ENCODE assay signal across 34 cellular contexts in genomic region chr15:82138306-82138705, GRCh38.
"Had no signal": no experiment of that assay in that cellular context is flagged by ENCODE, and none has a peak within 500 bp of the region (broad histone marks: within the 10 kb centered on the region; RNA-seq: fewer than 3 reads in every experiment).

No MANE protein-coding gene starts in this region.

- H3K27ac ChIP-seq: Peyer's patch, SJSA1 had no signal

- H3K27me3 ChIP-seq: Peyer's patch, SJSA1 had no signal

- H3K4me2 ChIP-seq: SK-N-SH had no signal

- H3K27me3 Mint-ChIP-seq: activated B cell treated with CpG ODN at 0.5 μM for 24 hours; activated CD4-positive, alpha-beta memory T cell treated with anti-CD3 and anti-CD28 coated beads for 36 hours; activated naive CD4-positive, alpha-beta T cell treated with anti-CD3 and anti-CD28 coated beads, Interleukin-2, amount 10 ng/mL, durations not matched to agents 7 days and 5 days; activated naive CD8-positive, alpha-beta T cell; activated naive CD8-positive, alpha-beta T cell treated with anti-CD3 and anti-CD28 coated beads, Interleukin-2, amount 50 U/mL, for 24 hours; brain had no signal

- H3K4me3 Mint-ChIP-seq: activated B cell treated with CpG ODN at 0.5 μM for 24 hours; activated CD4-positive, alpha-beta memory T cell treated with anti-CD3 and anti-CD28 coated beads for 36 hours; activated naive CD4-positive, alpha-beta T cell treated with anti-CD3 and anti-CD28 coated beads, Interleukin-2, amount 10 ng/mL, durations not matched to agents 7 days and 5 days; activated naive CD8-positive, alpha-beta T cell; activated naive CD8-positive, alpha-beta T cell treated with anti-CD3 and anti-CD28 coated beads, Interleukin-2, amount 50 U/mL, for 24 hours; activated T-cell treated with anti-CD3 and anti-CD28 coated beads, Interleukin-2, amount 50 U/mL, for 4 hours; activated T-helper 1 cell treated with anti-CD3 and anti-CD28 coated beads, Interleukin-12 subunit alpha, Interleukin-12 subunit beta, Interleukin-2, Interleukin-4 antibody, amounts not matched to agents 30 ng/mL and 10 ng/mL and 1 ng/mL, durations not matched to agents 14 hours and 24 hours and 36 hours; brain; T-helper 1 cell treated with Interleukin-12 subunit alpha and Interleukin-12 subunit beta and Interleukin-4 antibody, amounts not matched to agents 30 μg/mL and 1 μg/mL, for 36 hours; T-helper 2 cell treated with Interferon-gamma antibody and Interleukin-4, amounts not matched to agents 5 μg/mL and 100 μg/mL, for 36 hours had no signal

- ATAC-seq: activated naive CD8-positive, alpha-beta T cell treated with anti-CD3 and anti-CD28 coated beads, Interleukin-2, amount 50 U/mL, for 24 hours; activated T-cell treated with anti-CD3 and anti-CD28 coated beads, Interleukin-2, amount 50 U/mL, for 4 hours; PC-3 had no signal

- DNase-seq: activated B cell treated with CpG ODN at 0.5 μM for 24 hours; activated CD4-positive, alpha-beta memory T cell treated with anti-CD3 and anti-CD28 coated beads for 36 hours; activated CD4-positive, alpha-beta T cell treated with anti-CD3 and anti-CD28 coated beads for 4 hours; activated CD4-positive, alpha-beta T cell treated with anti-CD3 and anti-CD28 coated beads, Interleukin-2, amount 50 U/mL, for 1 hour; activated CD4-positive, CD25-positive, alpha-beta regulatory T cell treated with anti-CD3 and anti-CD28 coated beads, Interleukin-2, amount 50 U/mL, for 72 hours; activated CD8-positive, alpha-beta memory T cell treated with anti-CD3 and anti-CD28 coated beads, Interleukin-2, amount 50 U/mL, for 4 hours; activated naive CD4-positive, alpha-beta T cell treated with anti-CD3 and anti-CD28 coated beads, Interleukin-2, amount 10 ng/mL, durations not matched to agents 7 days and 5 days; activated naive CD8-positive, alpha-beta T cell treated with anti-CD3 and anti-CD28 coated beads, Interleukin-2, amount 50 U/mL, for 24 hours; activated T-cell treated with anti-CD3 and anti-CD28 coated beads for 4 hours; activated T-cell treated with anti-CD3 and anti-CD28 coated beads, Interleukin-2, amount 50 U/mL, for 4 hours; anterior cingulate cortex; caudate nucleus; cerebellar nuclear complex; NCI-H1105; NCI-H1436; NCI-H1694; NCI-H1930; NCI-H2081 treated with DMSO at 0.1 percent for 48 hours; NCI-H226; NCI-H446 treated with DMSO at 0.1 percent for 48 hours; NCI-H524; NCI-H748 treated with DMSO at 0.1 percent for 48 hours; NK-92 treated with Interleukin-12 subunit alpha and Interleukin-12 subunit beta, amount 100 ng/mL, for 24 hours; PC-3; Peyer's patch; RPMI8226; SHP77 treated with DMSO at 0.1 percent for 48 hours; SK-N-SH had no signal

- H3K4me1 ChIP-seq: Peyer's patch had no signal

- H3K9me3 Mint-ChIP-seq: activated B cell treated with CpG ODN at 0.5 μM for 24 hours; activated CD4-positive, alpha-beta memory T cell treated with anti-CD3 and anti-CD28 coated beads for 36 hours; activated naive CD4-positive, alpha-beta T cell treated with anti-CD3 and anti-CD28 coated beads, Interleukin-2, amount 10 ng/mL, durations not matched to agents 7 days and 5 days; activated naive CD8-positive, alpha-beta T cell treated with anti-CD3 and anti-CD28 coated beads, Interleukin-2, amount 50 U/mL, for 24 hours; activated T-cell treated with anti-CD3 and anti-CD28 coated beads, Interleukin-2, amount 50 U/mL, for 4 hours; activated T-helper 1 cell treated with anti-CD3 and anti-CD28 coated beads, Interleukin-12 subunit alpha, Interleukin-12 subunit beta, Interleukin-2, Interleukin-4 antibody, amounts not matched to agents 30 ng/mL and 10 ng/mL and 1 ng/mL, durations not matched to agents 14 hours and 24 hours and 36 hours; brain; T-helper 1 cell treated with Interleukin-12 subunit alpha and Interleukin-12 subunit beta and Interleukin-4 antibody, amounts not matched to agents 30 μg/mL and 1 μg/mL, for 36 hours; T-helper 2 cell treated with Interferon-gamma antibody and Interleukin-4, amounts not matched to agents 5 μg/mL and 100 μg/mL, for 36 hours had no signal

- H3K9me3 ChIP-seq: Peyer's patch, SJSA1, SK-N-SH had no signal

- H3K4me1 Mint-ChIP-seq: activated naive CD4-positive, alpha-beta T cell treated with anti-CD3 and anti-CD28 coated beads, Interleukin-2, amount 10 ng/mL, durations not matched to agents 7 days and 5 days had no signal

- H3K4me3 ChIP-seq: Peyer's patch, SJSA1 had no signal

- H3K27ac Mint-ChIP-seq: activated B cell treated with CpG ODN at 0.5 μM for 24 hours; activated CD4-positive, alpha-beta memory T cell treated with anti-CD3 and anti-CD28 coated beads for 36 hours; activated naive CD4-positive, alpha-beta T cell treated with anti-CD3 and anti-CD28 coated beads, Interleukin-2, amount 10 ng/mL, durations not matched to agents 7 days and 5 days; activated naive CD8-positive, alpha-beta T cell; activated naive CD8-positive, alpha-beta T cell treated with anti-CD3 and anti-CD28 coated beads, Interleukin-2, amount 50 U/mL, for 24 hours; activated T-helper 1 cell treated with anti-CD3 and anti-CD28 coated beads, Interleukin-12 subunit alpha, Interleukin-12 subunit beta, Interleukin-2, Interleukin-4 antibody, amounts not matched to agents 30 ng/mL and 10 ng/mL and 1 ng/mL, durations not matched to agents 14 hours and 24 hours and 36 hours; brain; T-helper 1 cell treated with Interleukin-12 subunit alpha and Interleukin-12 subunit beta and Interleukin-4 antibody, amounts not matched to agents 30 μg/mL and 1 μg/mL, for 36 hours; T-helper 2 cell treated with Interferon-gamma antibody and Interleukin-4, amounts not matched to agents 5 μg/mL and 100 μg/mL, for 36 hours had no signal
